In the genomic region with DNA sequence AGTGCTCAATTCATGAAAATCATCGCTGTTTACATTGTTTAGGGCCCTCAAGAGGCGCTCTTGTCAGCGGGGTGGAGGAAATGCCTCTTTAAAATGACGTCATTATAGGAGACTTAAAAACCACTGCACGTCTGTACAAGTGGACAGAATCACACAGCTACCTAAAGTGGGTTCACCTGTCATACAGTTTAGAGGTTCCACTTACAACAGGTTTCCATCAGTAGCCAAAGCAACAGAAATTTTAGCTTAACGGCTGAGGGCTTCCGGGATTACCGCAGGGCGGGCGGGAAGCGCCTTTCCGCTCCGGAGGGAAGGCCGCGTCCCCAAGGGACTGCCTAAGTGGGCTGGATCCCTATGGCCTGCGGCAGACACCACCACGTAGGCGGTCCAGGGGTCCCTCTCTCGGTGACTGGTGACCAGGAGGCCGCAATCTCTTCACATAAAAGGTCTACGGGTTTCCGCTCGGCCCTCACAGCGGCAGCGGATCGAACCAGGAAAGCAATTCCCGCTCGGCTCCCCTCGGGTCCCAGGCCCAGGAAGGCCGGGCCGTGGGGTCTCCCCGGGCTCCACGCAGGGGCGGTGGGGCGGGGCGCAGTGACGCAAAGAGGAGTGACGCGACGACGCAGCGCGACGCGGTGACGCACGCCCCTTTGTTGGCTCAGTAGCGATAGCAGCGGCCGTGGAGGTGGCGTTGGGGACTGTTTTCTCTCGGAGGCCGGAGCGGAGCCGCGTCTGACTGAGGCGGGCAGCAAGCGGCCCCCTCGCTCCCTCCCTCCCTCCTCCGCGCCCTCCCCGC, we compare ENCODE assay signal across 1 cellular context.
A peak's percentile ranks its signal among the peaks of the same experiment; 100 is the strongest.
TF ChIP-seq lines count a peak whose summit lies in the region.

A gene with protein sequence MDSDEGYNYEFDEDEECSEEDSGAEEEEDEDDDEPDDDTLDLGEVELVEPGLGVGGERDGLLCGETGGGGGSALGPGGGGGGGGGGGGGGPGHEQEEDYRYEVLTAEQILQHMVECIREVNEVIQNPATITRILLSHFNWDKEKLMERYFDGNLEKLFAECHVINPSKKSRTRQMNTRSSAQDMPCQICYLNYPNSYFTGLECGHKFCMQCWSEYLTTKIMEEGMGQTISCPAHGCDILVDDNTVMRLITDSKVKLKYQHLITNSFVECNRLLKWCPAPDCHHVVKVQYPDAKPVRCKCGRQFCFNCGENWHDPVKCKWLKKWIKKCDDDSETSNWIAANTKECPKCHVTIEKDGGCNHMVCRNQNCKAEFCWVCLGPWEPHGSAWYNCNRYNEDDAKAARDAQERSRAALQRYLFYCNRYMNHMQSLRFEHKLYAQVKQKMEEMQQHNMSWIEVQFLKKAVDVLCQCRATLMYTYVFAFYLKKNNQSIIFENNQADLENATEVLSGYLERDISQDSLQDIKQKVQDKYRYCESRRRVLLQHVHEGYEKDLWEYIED (plus strand): TSS at position 661 of the 796 bp plus-strand sequence. CDS start 310 bp downstream, outside the sequence.

TF ChIP-seq in HepG2, 621 proteins besides CTCF, POLR2A, EP300 and RAD21 (continued from another document and continues in another):
- TF ChIP-seq, protein P1, sequence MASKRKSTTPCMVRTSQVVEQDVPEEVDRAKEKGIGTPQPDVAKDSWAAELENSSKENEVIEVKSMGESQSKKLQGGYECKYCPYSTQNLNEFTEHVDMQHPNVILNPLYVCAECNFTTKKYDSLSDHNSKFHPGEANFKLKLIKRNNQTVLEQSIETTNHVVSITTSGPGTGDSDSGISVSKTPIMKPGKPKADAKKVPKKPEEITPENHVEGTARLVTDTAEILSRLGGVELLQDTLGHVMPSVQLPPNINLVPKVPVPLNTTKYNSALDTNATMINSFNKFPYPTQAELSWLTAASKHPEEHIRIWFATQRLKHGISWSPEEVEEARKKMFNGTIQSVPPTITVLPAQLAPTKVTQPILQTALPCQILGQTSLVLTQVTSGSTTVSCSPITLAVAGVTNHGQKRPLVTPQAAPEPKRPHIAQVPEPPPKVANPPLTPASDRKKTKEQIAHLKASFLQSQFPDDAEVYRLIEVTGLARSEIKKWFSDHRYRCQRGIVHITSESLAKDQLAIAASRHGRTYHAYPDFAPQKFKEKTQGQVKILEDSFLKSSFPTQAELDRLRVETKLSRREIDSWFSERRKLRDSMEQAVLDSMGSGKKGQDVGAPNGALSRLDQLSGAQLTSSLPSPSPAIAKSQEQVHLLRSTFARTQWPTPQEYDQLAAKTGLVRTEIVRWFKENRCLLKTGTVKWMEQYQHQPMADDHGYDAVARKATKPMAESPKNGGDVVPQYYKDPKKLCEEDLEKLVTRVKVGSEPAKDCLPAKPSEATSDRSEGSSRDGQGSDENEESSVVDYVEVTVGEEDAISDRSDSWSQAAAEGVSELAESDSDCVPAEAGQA (IDR thresholded peaks at IDR 0.05; ENCODE audit: low read depth), result peak; percentile 97
- TF ChIP-seq, protein P1 (CRISPR knock-in tag; IDR thresholded peaks at IDR 0.05; ENCODE audit: borderline replicate concordance), result no peak
- TF ChIP-seq ARNTL (CRISPR knock-in tag; IDR thresholded peaks at IDR 0.05) (0 out of 2 replicates have a peak, but pooled peaks have one; percentile 17), ZFP62 (CRISPR knock-in tag; IDR thresholded peaks at IDR 0.05) (peak; percentile 66; the same call in 1 of the 2 replicates), HNF1A (IDR thresholded peaks at IDR 0.05; ENCODE audit: low read depth) (no peak), HNF1A (CRISPR knock-in tag; IDR thresholded peaks at IDR 0.05; ENCODE audit: borderline replicate concordance) (no peak), HOXA7 (CRISPR knock-in tag; IDR thresholded peaks at IDR 0.05) (no peak), FOSL2 (CRISPR knock-in tag; IDR thresholded peaks at IDR 0.05) (peak; percentile 83), ZFX (CRISPR knock-in tag; IDR thresholded peaks at IDR 0.05; ENCODE audit: low read depth) (peak; percentile 100), ZBTB1 (CRISPR knock-in tag; IDR thresholded peaks at IDR 0.05; ENCODE audit: borderline replicate concordance) (no peak), SRSF1 (optimal IDR thresholded peaks at IDR 0.05; ENCODE audit: low read depth, low read length) (peak; percentile 54), ATF6 (CRISPR knock-in tag; conservative IDR thresholded peaks at IDR 0.05) (peak; percentile 65; the same call in 1 of the 2 replicates), ZNF572 (CRISPR knock-in tag; IDR thresholded peaks at IDR 0.05) (no peak), PCBP2 (optimal IDR thresholded peaks at IDR 0.05; ENCODE audit: low read depth, low read length, poor library complexity, severe bottlenecking) (no peak), TP53 (CRISPR knock-in tag; conservative IDR thresholded peaks at IDR 0.05) (0 out of 2 replicates have a peak, but pooled peaks have one; percentile 50), MED1 (CRISPR knock-in tag; IDR thresholded peaks at IDR 0.05) (peak; percentile 60), ZNF709 (CRISPR knock-in tag; IDR thresholded peaks at IDR 0.05) (0 out of 2 replicates have a peak, but pooled peaks have one; percentile 56), ZNF850 (CRISPR knock-in tag; conservative IDR thresholded peaks at IDR 0.05) (peak; percentile 87; the same call in 1 of the 2 replicates), ZNF660 (CRISPR knock-in tag; IDR thresholded peaks at IDR 0.05; ENCODE audit: borderline replicate concordance, low read depth) (no peak), ZNF225 (CRISPR knock-in tag; IDR thresholded peaks at IDR 0.05) (peak; percentile 92; the same call in 1 of the 2 replicates), ZNF761 (CRISPR knock-in tag; conservative IDR thresholded peaks at IDR 0.05) (no peak), SNAPC5 (CRISPR knock-in tag; IDR thresholded peaks at IDR 0.05; ENCODE audit: borderline replicate concordance) (no peak), KDM5B (CRISPR knock-in tag; IDR thresholded peaks at IDR 0.05; ENCODE audit: borderline replicate concordance) (peak; percentile 70; the same call in 1 of the 2 replicates), ZBTB34 (CRISPR knock-in tag; IDR thresholded peaks at IDR 0.05) (peak; percentile 19; the same call in 1 of the 2 replicates), FLYWCH1 (CRISPR knock-in tag; IDR thresholded peaks at IDR 0.05) (no peak)
- TF ChIP-seq, protein P2, sequence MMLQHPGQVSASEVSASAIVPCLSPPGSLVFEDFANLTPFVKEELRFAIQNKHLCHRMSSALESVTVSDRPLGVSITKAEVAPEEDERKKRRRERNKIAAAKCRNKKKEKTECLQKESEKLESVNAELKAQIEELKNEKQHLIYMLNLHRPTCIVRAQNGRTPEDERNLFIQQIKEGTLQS (CRISPR knock-in tag; IDR thresholded peaks at IDR 0.05), result peak; percentile 42; the same call in 1 of the 2 replicates
- TF ChIP-seq, protein P3, sequence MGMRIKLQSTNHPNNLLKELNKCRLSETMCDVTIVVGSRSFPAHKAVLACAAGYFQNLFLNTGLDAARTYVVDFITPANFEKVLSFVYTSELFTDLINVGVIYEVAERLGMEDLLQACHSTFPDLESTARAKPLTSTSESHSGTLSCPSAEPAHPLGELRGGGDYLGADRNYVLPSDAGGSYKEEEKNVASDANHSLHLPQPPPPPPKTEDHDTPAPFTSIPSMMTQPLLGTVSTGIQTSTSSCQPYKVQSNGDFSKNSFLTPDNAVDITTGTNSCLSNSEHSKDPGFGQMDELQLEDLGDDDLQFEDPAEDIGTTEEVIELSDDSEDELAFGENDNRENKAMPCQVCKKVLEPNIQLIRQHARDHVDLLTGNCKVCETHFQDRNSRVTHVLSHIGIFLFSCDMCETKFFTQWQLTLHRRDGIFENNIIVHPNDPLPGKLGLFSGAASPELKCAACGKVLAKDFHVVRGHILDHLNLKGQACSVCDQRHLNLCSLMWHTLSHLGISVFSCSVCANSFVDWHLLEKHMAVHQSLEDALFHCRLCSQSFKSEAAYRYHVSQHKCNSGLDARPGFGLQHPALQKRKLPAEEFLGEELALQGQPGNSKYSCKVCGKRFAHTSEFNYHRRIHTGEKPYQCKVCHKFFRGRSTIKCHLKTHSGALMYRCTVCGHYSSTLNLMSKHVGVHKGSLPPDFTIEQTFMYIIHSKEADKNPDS (CRISPR knock-in tag; IDR thresholded peaks at IDR 0.05), result no peak
